ENCODE assay signal across 15 cellular contexts in genomic region chr2:201218780-201219179, GRCh38. TPM values are rescaled to one million over a fixed set of nuclear protein-coding genes. Genes with fewer than 3 reads are reported as not detected.
DNase-seq lines count a peak whose midpoint lies in the region; ATAC-seq lines count a peak whose summit lies in the region.
"Had no signal": no experiment of that assay in that cellular context is flagged by ENCODE, and none has a peak within 500 bp of the region (broad histone marks: within the 10 kb centered on the region; RNA-seq: fewer than 3 reads in every experiment).

No MANE protein-coding gene starts in this region.

- DNase-seq in EL = peak; percentile 31
- DNase-seq in LoVo (ENCODE audit: low spot score) = peak; percentile 33
- DNase-seq in naive thymus-derived CD4-positive, alpha-beta T cell = no peak
- no peak for DNase-seq in activated effector memory CD4-positive, alpha-beta T cell treated with Interleukin-2 at 50 U/mL for 16 hours
- DNase-seq in stimulated activated naive CD8-positive, alpha-beta T cell treated with anti-CD3 and anti-CD28 coated beads, Interleukin-15, amount 100 ng/mL, for 72 hours = no peak
- DNase-seq: gastrocnemius medialis; kidney; NCI-H2029 treated with DMSO at 0.1 percent for 48 hours; NK-92 treated with Interleukin-12 subunit alpha and Interleukin-12 subunit beta, amount 100 ng/mL, for 24 hours; substantia nigra had no signal

- H3K4me3 ChIP-seq in naive thymus-derived CD4-positive, alpha-beta T cell (ENCODE audit: low read length) = no peak overlapping the region
- H3K4me3 ChIP-seq: gastrocnemius medialis, skin epidermis had no signal

- H3K4me3 Mint-ChIP-seq in dendritic cell treated with granulocyte-macrophage colony-stimulating factor and Interleukin-4, amounts not matched to agents 40 ng/mL and 50 ng/mL, for 4 days = no peak overlapping the region
- peak overlapping the region in 3 of 10 donors; percentile 30 to 77 (median 49) for H3K4me3 Mint-ChIP-seq in naive thymus-derived CD4-positive, alpha-beta T cell
- no peak overlapping the region for H3K4me3 Mint-ChIP-seq in stimulated activated naive CD8-positive, alpha-beta T cell treated with anti-CD3 and anti-CD28 coated beads, Interleukin-15, amount 100 ng/mL, for 72 hours
- H3K4me3 Mint-ChIP-seq: IgD-negative memory B cell, neural crest cell had no signal

- CTCF ChIA-PET in naive thymus-derived CD4-positive, alpha-beta T cell (lab: Charles Lee) = interaction anchor here (0.6 to 1.4 kb wide), 3 partner anchors 23 to 421 kb away, joined by 3 to 6 read pairs (median 6); partner anchors contain the start of gene CASP10

- peaks cover 24% of the 10 kb centered on the region for H3K4me1 Mint-ChIP-seq in dendritic cell treated with granulocyte-macrophage colony-stimulating factor and Interleukin-4, amounts not matched to agents 40 ng/mL and 50 ng/mL, for 4 days (ENCODE audit: low read depth)
- peaks cover 28 to 69% (median 63%) of the 10 kb centered on the region in 7 donors for H3K4me1 Mint-ChIP-seq in naive thymus-derived CD4-positive, alpha-beta T cell
- H3K4me1 Mint-ChIP-seq in stimulated activated naive CD8-positive, alpha-beta T cell treated with anti-CD3 and anti-CD28 coated beads, Interleukin-15, amount 100 ng/mL, for 72 hours = peaks cover 66% of the 10 kb centered on the region
- H3K4me1 Mint-ChIP-seq: neural crest cell had no signal

- H3K27me3 Mint-ChIP-seq in dendritic cell treated with granulocyte-macrophage colony-stimulating factor and Interleukin-4, amounts not matched to agents 40 ng/mL and 50 ng/mL, for 4 days = no peaks in the 10 kb centered on the region
- no peaks in the 10 kb centered on the region for H3K27me3 Mint-ChIP-seq in naive thymus-derived CD4-positive, alpha-beta T cell
- H3K27me3 Mint-ChIP-seq in stimulated activated naive CD8-positive, alpha-beta T cell treated with anti-CD3 and anti-CD28 coated beads, Interleukin-15, amount 100 ng/mL, for 72 hours = no peaks in the 10 kb centered on the region
- H3K27me3 Mint-ChIP-seq: IgD-negative memory B cell had no signal

- H3K9me3 ChIP-seq in naive thymus-derived CD4-positive, alpha-beta T cell (ENCODE audit: control insufficient read depth in 2 of 3, low read length in 3 of 3) = no peaks in the 10 kb centered on the region
- H3K9me3 ChIP-seq: gastrocnemius medialis had no signal

- H3K36me3 Mint-ChIP-seq in dendritic cell treated with granulocyte-macrophage colony-stimulating factor and Interleukin-4, amounts not matched to agents 40 ng/mL and 50 ng/mL, for 4 days (ENCODE audit: low read depth) = peaks cover 14% of the 10 kb centered on the region
- H3K36me3 Mint-ChIP-seq in naive thymus-derived CD4-positive, alpha-beta T cell = peaks cover 4 to 40% (median 34%) of the 10 kb centered on the region in 5 donors

- no peaks in the 10 kb centered on the region for H3K27me3 ChIP-seq in naive thymus-derived CD4-positive, alpha-beta T cell (ENCODE audit: control insufficient read depth in 2 of 2, insufficient read depth in 2 of 2, low read length in 2 of 2)
- H3K27me3 ChIP-seq: gastrocnemius medialis had no signal

- peak overlapping the region; percentile 45 for H3K27ac Mint-ChIP-seq in dendritic cell treated with granulocyte-macrophage colony-stimulating factor and Interleukin-4, amounts not matched to agents 40 ng/mL and 50 ng/mL, for 4 days
- peak overlapping the region; percentile 1 to 97 (median 90) for H3K27ac Mint-ChIP-seq in naive thymus-derived CD4-positive, alpha-beta T cell
- H3K27ac Mint-ChIP-seq in stimulated activated naive CD8-positive, alpha-beta T cell treated with anti-CD3 and anti-CD28 coated beads, Interleukin-15, amount 100 ng/mL, for 72 hours = no peak overlapping the region

- no peak for ATAC-seq in naive thymus-derived CD4-positive, alpha-beta T cell
- ATAC-seq in stimulated activated naive CD8-positive, alpha-beta T cell treated with anti-CD3 and anti-CD28 coated beads, Interleukin-15, amount 100 ng/mL, for 72 hours = no peak
- no peak for ATAC-seq in HG03039 (IDR thresholded peaks at IDR 0.05; ENCODE audit: unreplicated experiment)

- H3K9me3 Mint-ChIP-seq in dendritic cell treated with granulocyte-macrophage colony-stimulating factor and Interleukin-4, amounts not matched to agents 40 ng/mL and 50 ng/mL, for 4 days = no peaks in the 10 kb centered on the region
- H3K9me3 Mint-ChIP-seq in naive thymus-derived CD4-positive, alpha-beta T cell = no peaks in the 10 kb centered on the region
- H3K9me3 Mint-ChIP-seq in stimulated activated naive CD8-positive, alpha-beta T cell treated with anti-CD3 and anti-CD28 coated beads, Interleukin-15, amount 100 ng/mL, for 72 hours = no peaks in the 10 kb centered on the region
- H3K9me3 Mint-ChIP-seq: IgD-negative memory B cell, neural crest cell had no signal

- peak overlapping the region; percentile 62 for H3K27ac ChIP-seq in naive thymus-derived CD4-positive, alpha-beta T cell (ENCODE audit: low read depth, low read length)

- peaks cover 0 to 35% (median 9%) of the 10 kb centered on the region in 3 experiments for H3K36me3 ChIP-seq in naive thymus-derived CD4-positive, alpha-beta T cell (ENCODE audit: control insufficient read depth in 2 of 3, insufficient read depth in 3 of 3, low read length in 3 of 3)
- H3K36me3 ChIP-seq: gastrocnemius medialis had no signal

- intact Hi-C loops in dendritic cell treated with granulocyte-macrophage colony-stimulating factor and Interleukin-4, amounts not matched to agents 40 ng/mL and 50 ng/mL, for 4 days (cut with micrococcal nuclease) = no loop called here
- intact Hi-C loops in naive thymus-derived CD4-positive, alpha-beta T cell (cut with micrococcal nuclease) = no loop called here

- POLR2A ChIA-PET in naive thymus-derived CD4-positive, alpha-beta T cell (lab: Charles Lee) = interaction anchor here (0.9 to 1.2 kb wide), 4 partner anchors 12 to 191 kb away, joined by 3 read pairs; no protein-coding TSS in a partner anchor

- H3K4me1 ChIP-seq in naive thymus-derived CD4-positive, alpha-beta T cell (ENCODE audit: control insufficient read depth in 2 of 2, insufficient read depth in 2 of 2, low read length in 2 of 2) = peaks cover 0 to 43% of the 10 kb centered on the region in 2 donors
- H3K4me1 ChIP-seq: gastrocnemius medialis had no signal

RNA-seq across cellular contexts. Expression of gene CASP10, which starts 35.8 kb away (rescaled TPM):
- 10 to 100 TPM; 29.0 to 49.8 (median 42.9) TPM for total RNA-seq in naive thymus-derived CD4-positive, alpha-beta T cell
- polyA plus RNA-seq in naive thymus-derived CD4-positive, alpha-beta T cell = 10 to 100 TPM; 15.9 to 18.9 TPM
- total RNA-seq: neural crest cell had no signal

RNA-seq across cellular contexts. Expression of gene CASP8, which starts 41.6 kb away (rescaled TPM):
- total RNA-seq in naive thymus-derived CD4-positive, alpha-beta T cell = 100 to 1,000 TPM in 3 of 5 experiments, 10 to 100 TPM in 2; 84.9 to 159 (median 150) TPM
- polyA plus RNA-seq in naive thymus-derived CD4-positive, alpha-beta T cell = 10 to 100 TPM; 38.9 to 78.1 TPM

Comparison
In these comparisons a context has a peak if more than half of its experiments do, and no peak if none do; other contexts are left out.
1. DNase-seq: peak in EL (single experiment) and LoVo (single experiment); none in naive thymus-derived CD4-positive, alpha-beta T cell (0 of 9), activated effector memory CD4-positive, alpha-beta T cell treated with Interleukin-2 at 50 U/mL for 16 hours (single experiment) and stimulated activated naive CD8-positive, alpha-beta T cell treated with anti-CD3 and anti-CD28 coated beads, Interleukin-15, amount 100 ng/mL, for 72 hours (0 of 2).
2. H3K27ac Mint-ChIP-seq: peak in dendritic cell treated with granulocyte-macrophage colony-stimulating factor and Interleukin-4, amounts not matched to agents 40 ng/mL and 50 ng/mL, for 4 days (single experiment) and naive thymus-derived CD4-positive, alpha-beta T cell (9 of 9); none in stimulated activated naive CD8-positive, alpha-beta T cell treated with anti-CD3 and anti-CD28 coated beads, Interleukin-15, amount 100 ng/mL, for 72 hours (0 of 2).